In the genomic region with DNA sequence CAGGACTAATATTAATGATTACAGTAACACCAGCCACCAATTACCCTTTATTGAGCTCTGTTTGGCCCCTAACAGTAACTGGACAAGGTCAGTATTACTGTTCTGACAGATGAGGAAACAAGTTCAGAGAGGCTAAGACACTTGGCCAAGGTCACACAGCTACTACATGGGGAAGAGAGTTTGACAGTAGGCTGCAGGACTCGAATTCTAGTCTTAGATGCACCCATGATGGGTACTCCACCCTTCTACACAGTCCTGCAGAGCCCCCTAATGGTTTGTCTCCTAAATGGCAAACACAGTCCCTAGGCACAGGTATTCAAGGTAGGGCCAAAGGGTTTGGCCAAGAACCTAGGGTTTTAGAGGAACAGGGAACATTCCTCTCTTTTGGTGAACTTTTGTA, we compare ENCODE assay signal across 8 cellular contexts.
DNase-seq lines count a peak whose midpoint lies in the region; ATAC-seq and TF ChIP-seq lines count a peak whose summit lies in the region.

No MANE protein-coding gene starts in this region.

- TF ChIP-seq CTCF in GM12865 (IDR thresholded peaks at IDR 0.05; ENCODE audit: insufficient read depth, low read depth, low read length, missing control alignments) (peak; percentile 54), glutamatergic neuron (IDR thresholded peaks at IDR 0.05; ENCODE audit: partially characterized antibody, unreplicated experiment) (no peak)

- no peaks in the 10 kb centered on the region for H3K36me3 Mint-ChIP-seq in activated CD4-positive, alpha-beta T cell treated with anti-CD3 and anti-CD28 coated beads, Interleukin-2, amount 10 ng/mL, durations not matched to agents 24 days and 14 days (ENCODE audit: low read depth)
- H3K36me3 Mint-ChIP-seq in naive thymus-derived CD4-positive, alpha-beta T cell, result no peaks in the 10 kb centered on the region
- H3K36me3 Mint-ChIP-seq in glutamatergic neuron (ENCODE audit: unreplicated experiment), result no peaks in the 10 kb centered on the region

- no peak overlapping the region for H3K27ac ChIP-seq in naive thymus-derived CD4-positive, alpha-beta T cell (ENCODE audit: low read depth, low read length)

- H3K27ac Mint-ChIP-seq in activated CD4-positive, alpha-beta T cell treated with anti-CD3 and anti-CD28 coated beads, Interleukin-2, amount 10 ng/mL, durations not matched to agents 24 days and 14 days, result no peak overlapping the region
- no peak overlapping the region for H3K27ac Mint-ChIP-seq in naive thymus-derived CD4-positive, alpha-beta T cell
- H3K27ac Mint-ChIP-seq in glutamatergic neuron (ENCODE audit: unreplicated experiment), result no peak overlapping the region

- CTCF ChIA-PET in naive thymus-derived CD4-positive, alpha-beta T cell (lab: Charles Lee), result no interaction called here

- H3K27me3 Mint-ChIP-seq in activated CD4-positive, alpha-beta T cell treated with anti-CD3 and anti-CD28 coated beads, Interleukin-2, amount 10 ng/mL, durations not matched to agents 24 days and 14 days, result peaks cover 14% of the 10 kb centered on the region
- peaks cover 0 to 17% (median 0%) of the 10 kb centered on the region in 5 donors for H3K27me3 Mint-ChIP-seq in naive thymus-derived CD4-positive, alpha-beta T cell
- H3K27me3 Mint-ChIP-seq in glutamatergic neuron (ENCODE audit: unreplicated experiment), result peaks cover 3% of the 10 kb centered on the region

- peak; percentile 46 for ATAC-seq in HG02885 (IDR thresholded peaks at IDR 0.05; ENCODE audit: poor library complexity, unreplicated experiment)
- peak; percentile 68 for ATAC-seq in naive thymus-derived CD4-positive, alpha-beta T cell
- no peak for ATAC-seq in HG03469 (IDR thresholded peaks at IDR 0.05; ENCODE audit: unreplicated experiment)
- ATAC-seq in sciatic nerve, result no peak

- POLR2A ChIA-PET in naive thymus-derived CD4-positive, alpha-beta T cell (lab: Charles Lee), result no interaction called here

- DNase-seq in GM12865 (ENCODE audit: low read depth), result peak; percentile 65
- DNase-seq in activated CD4-positive, alpha-beta T cell treated with anti-CD3 and anti-CD28 coated beads, Interleukin-2, amount 10 ng/mL, durations not matched to agents 24 days and 14 days, result peak; percentile 81
- DNase-seq in naive thymus-derived CD4-positive, alpha-beta T cell, result peak in 3 of 9 donors; percentile 14 to 35 (median 24)
- no peak for DNase-seq in glutamatergic neuron
- no peak for DNase-seq in sciatic nerve (ENCODE audit: low spot score)
- DNase-seq in NCI-H2029 treated with DMSO at 0.1 percent for 48 hours (lab: John Stamatoyannopoulos, UW), result no peak

- H3K9me3 Mint-ChIP-seq in activated CD4-positive, alpha-beta T cell treated with anti-CD3 and anti-CD28 coated beads, Interleukin-2, amount 10 ng/mL, durations not matched to agents 24 days and 14 days, result no peaks in the 10 kb centered on the region
- no peaks in the 10 kb centered on the region for H3K9me3 Mint-ChIP-seq in naive thymus-derived CD4-positive, alpha-beta T cell
- no peaks in the 10 kb centered on the region for H3K9me3 Mint-ChIP-seq in glutamatergic neuron (ENCODE audit: unreplicated experiment)

- H3K4me3 Mint-ChIP-seq in activated CD4-positive, alpha-beta T cell treated with anti-CD3 and anti-CD28 coated beads, Interleukin-2, amount 10 ng/mL, durations not matched to agents 24 days and 14 days, result no peak overlapping the region
- no peak overlapping the region for H3K4me3 Mint-ChIP-seq in naive thymus-derived CD4-positive, alpha-beta T cell
- H3K4me3 Mint-ChIP-seq in glutamatergic neuron (ENCODE audit: unreplicated experiment), result no peak overlapping the region

- H3K4me3 ChIP-seq in GM12865 (ENCODE audit: low read depth, low read length), result no peak overlapping the region
- no peak overlapping the region for H3K4me3 ChIP-seq in naive thymus-derived CD4-positive, alpha-beta T cell (ENCODE audit: low read length)

- H3K9me3 ChIP-seq in naive thymus-derived CD4-positive, alpha-beta T cell (ENCODE audit: control insufficient read depth in 2 of 3, low read length in 3 of 3), result no peaks in the 10 kb centered on the region

- H3K27me3 ChIP-seq in naive thymus-derived CD4-positive, alpha-beta T cell (ENCODE audit: control insufficient read depth in 2 of 2, insufficient read depth in 2 of 2, low read length in 2 of 2), result no peaks in the 10 kb centered on the region

- H3K4me1 ChIP-seq in naive thymus-derived CD4-positive, alpha-beta T cell (ENCODE audit: control insufficient read depth in 2 of 2, insufficient read depth in 2 of 2, low read length in 2 of 2), result no peaks in the 10 kb centered on the region

- no peaks in the 10 kb centered on the region for H3K36me3 ChIP-seq in naive thymus-derived CD4-positive, alpha-beta T cell (ENCODE audit: control insufficient read depth in 2 of 3, insufficient read depth in 3 of 3, low read length in 3 of 3)

- intact Hi-C loops in activated CD4-positive, alpha-beta T cell treated with anti-CD3 and anti-CD28 coated beads, Interleukin-2, amount 10 ng/mL, durations not matched to agents 24 days and 14 days (cut with micrococcal nuclease), result loop anchor here (10.0 kb wide), 1 partner anchor 529 kb away; no protein-coding TSS in a partner anchor
- intact Hi-C loops in naive thymus-derived CD4-positive, alpha-beta T cell (cut with micrococcal nuclease), result loop anchor here (5.0 to 10.0 kb wide), 5 partner anchors 786 to 1379 kb away; a partner anchor contains a TSS
- intact Hi-C loops in sciatic nerve (cut with DNase I), result no loop called here

- peaks cover 5% of the 10 kb centered on the region for H3K4me1 Mint-ChIP-seq in activated CD4-positive, alpha-beta T cell treated with anti-CD3 and anti-CD28 coated beads, Interleukin-2, amount 10 ng/mL, durations not matched to agents 24 days and 14 days
- H3K4me1 Mint-ChIP-seq in naive thymus-derived CD4-positive, alpha-beta T cell, result peaks cover 0 to 5% (median 0%) of the 10 kb centered on the region in 7 donors
- H3K4me1 Mint-ChIP-seq in glutamatergic neuron (ENCODE audit: low read depth, unreplicated experiment), result peaks cover 4% of the 10 kb centered on the region

Comparison
In these comparisons a context has a peak if more than half of its experiments do, and no peak if none do; other contexts are left out.
1. DNase-seq: peak in GM12865 (single experiment) and activated CD4-positive, alpha-beta T cell treated with anti-CD3 and anti-CD28 coated beads, Interleukin-2, amount 10 ng/mL, durations not matched to agents 24 days and 14 days (single experiment); none in glutamatergic neuron (single experiment), sciatic nerve (single experiment) and NCI-H2029 treated with DMSO at 0.1 percent for 48 hours (single experiment).
2. ATAC-seq: peak in HG02885 (single experiment) and naive thymus-derived CD4-positive, alpha-beta T cell (single experiment); none in HG03469 (single experiment) and sciatic nerve (single experiment).